In the genomic region with DNA sequence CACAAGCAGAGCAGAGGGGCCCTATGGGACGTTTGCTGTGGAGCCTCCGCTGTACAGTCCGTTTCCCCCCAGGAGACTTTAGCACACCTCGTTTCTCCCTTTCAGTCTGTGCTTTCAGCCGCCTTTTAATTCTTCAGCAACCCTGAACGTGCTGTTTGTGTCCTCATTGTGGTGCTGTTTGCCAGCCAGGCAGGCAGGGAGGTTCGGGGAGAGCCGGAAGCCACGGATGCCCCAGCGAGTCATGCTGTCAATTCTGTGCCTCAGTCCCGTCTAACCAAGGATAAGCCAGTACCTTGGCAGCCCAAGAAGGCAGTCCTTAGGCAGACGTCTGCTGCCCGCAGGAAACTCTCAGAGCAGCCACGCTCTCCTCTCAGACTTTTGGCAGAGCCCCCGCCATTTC, we compare ENCODE assay signal across 10 cellular contexts.
DNase-seq lines count a peak whose midpoint lies in the region; TF ChIP-seq lines count a peak whose summit lies in the region.
"Had no signal": no experiment of that assay in that cellular context is flagged by ENCODE, and none has a peak within 500 bp of the region (broad histone marks: within the 10 kb centered on the region; RNA-seq: fewer than 3 reads in every experiment).

No MANE protein-coding gene starts in this region.

- H3K36me3 ChIP-seq in BLaER1 treated with 17β-estradiol and CSF1 and Interleukin-3, amounts not matched to agents 10 nM and 100 nM = no peaks in the 10 kb centered on the region
- no peaks in the 10 kb centered on the region for H3K36me3 ChIP-seq in neuronal stem cell (replicated peaks in 1 of 2; ENCODE audit: control insufficient read depth in 2 of 2, insufficient read depth in 2 of 2, low read length in 2 of 2)

- H2BK5ac ChIP-seq in neuronal stem cell (ENCODE audit: low read length) = no peak overlapping the region

- H4K20me1 ChIP-seq in BLaER1 treated with 17β-estradiol and CSF1 and Interleukin-3, amounts not matched to agents 10 nM and 100 nM = no peaks in the 10 kb centered on the region

- H3K23ac ChIP-seq in neuronal stem cell (ENCODE audit: low read depth, low read length, poor library complexity) = no peak overlapping the region

- no peak overlapping the region for H3K18ac ChIP-seq in neuronal stem cell (ENCODE audit: low read length)

- H3K4me3 ChIP-seq in BLaER1 treated with 17β-estradiol and CSF1 and Interleukin-3, amounts not matched to agents 10 nM and 100 nM = no peak overlapping the region
- H3K4me3 ChIP-seq in epithelial cell of esophagus (ENCODE audit: low read length) = no peak overlapping the region
- no peak overlapping the region for H3K4me3 ChIP-seq in neuronal stem cell (ENCODE audit: low read length in 2 of 2)

- peaks cover 0 to 12% (median 0%) of the 10 kb centered on the region in 11 experiments; a peak in 4 of 22 replicates for H3K27me3 ChIP-seq in BLaER1 treated with 17β-estradiol and CSF1 and Interleukin-3, amounts not matched to agents 10 nM and 100 nM
- H3K27me3 ChIP-seq in neuronal stem cell (ENCODE audit: control insufficient read depth in 3 of 3, insufficient read depth in 3 of 3, low read depth in 1 of 3, low read length in 3 of 3) = peaks cover 0 to 6% (median 0%) of the 10 kb centered on the region in 3 experiments

- no peak overlapping the region for H2BK120ac ChIP-seq in neuronal stem cell (ENCODE audit: low read depth, low read length)

- H2BK15ac ChIP-seq in neuronal stem cell (ENCODE audit: low read length) = no peak overlapping the region

- H2AFZ ChIP-seq in neuronal stem cell (ENCODE audit: low read length) = peak overlapping the region; percentile 64

- H2AK5ac ChIP-seq in neuronal stem cell (ENCODE audit: low read depth, low read length) = no peak overlapping the region

- H3K9me3 ChIP-seq in BLaER1 treated with 17β-estradiol and CSF1 and Interleukin-3, amounts not matched to agents 10 nM and 100 nM (replicated peaks in 1 of 11) = peaks cover 0 to 14% (median 12%) of the 10 kb centered on the region in 11 experiments; a peak in 19 of 22 replicates
- no peaks in the 10 kb centered on the region for H3K9me3 ChIP-seq in neuronal stem cell (replicated peaks in 1 of 2; ENCODE audit: control insufficient read depth in 2 of 2, insufficient read depth in 1 of 2, low read depth in 1 of 2, low read length in 2 of 2)

- H2BK12ac ChIP-seq in neuronal stem cell (ENCODE audit: low read length) = no peak overlapping the region

- no peak overlapping the region for H3K14ac ChIP-seq in neuronal stem cell (ENCODE audit: low read length)

- H3K4ac ChIP-seq in neuronal stem cell (ENCODE audit: low read length) = no peak overlapping the region

- WGBS in neuronal stem cell (ENCODE audit: extremely low coverage in 2 of 2, insufficient read length in 2 of 2, insufficient replicate concordance in 1 of 2), 2 donors = no CpG with 5 or more reads among the region's 15 CpGs

- no peak overlapping the region for H3K27ac ChIP-seq in BLaER1 treated with 17β-estradiol and CSF1 and Interleukin-3, amounts not matched to agents 10 nM and 100 nM
- H3K27ac ChIP-seq in neuronal stem cell (replicated peaks; ENCODE audit: low read length) = no peak overlapping the region

- DNase-seq in NCI-H2107 treated with DMSO at 0.1 percent for 48 hours (lab: John Stamatoyannopoulos, UW; ENCODE audit: unreplicated experiment) (peak; percentile 19), epithelial cell of esophagus (ENCODE audit: low read depth) (peak; percentile 41), neuronal stem cell (ENCODE audit: low spot score) (no peak), mucosa of gallbladder (ENCODE audit: low spot score) (no peak), GM19238 (ENCODE audit: insufficient read length, low spot score) (no peak), KBM-7 (no peak)
- DNase-seq in stimulated activated naive CD4-positive, alpha-beta T cell (lab: John Stamatoyannopoulos, UW) = no peak
- DNase-seq: CD4-positive, CD25-positive, alpha-beta regulatory T cell; NCI-H2171 had no signal

- no peak overlapping the region for H4K8ac ChIP-seq in neuronal stem cell (ENCODE audit: low read depth, low read length)

- in situ Hi-C loops in KBM-7 (cut with MboI; ENCODE audit: low pct_unique_long_range_greater_than_20kb, low sequenced_read_pairs) = no loop called here

- peak; percentile 32 for TF ChIP-seq CTCF in epithelial cell of esophagus (IDR thresholded peaks at IDR 0.05; ENCODE audit: insufficient read depth, low read depth, low read length, missing control alignments)

- no peaks in the 10 kb centered on the region for H3K79me1 ChIP-seq in neuronal stem cell (ENCODE audit: low read depth, low read length)

- H4K91ac ChIP-seq in neuronal stem cell (ENCODE audit: low read depth, low read length, poor library complexity) = no peak overlapping the region

- H3K4me1 ChIP-seq in BLaER1 treated with 17β-estradiol and CSF1 and Interleukin-3, amounts not matched to agents 10 nM and 100 nM = peaks cover 0 to 11% (median 9%) of the 10 kb centered on the region in 10 experiments; a peak in 10 of 20 replicates
- H3K4me1 ChIP-seq in neuronal stem cell (ENCODE audit: control insufficient read depth in 2 of 2, insufficient read depth in 1 of 2, low read depth in 1 of 2, low read length in 2 of 2) = peaks cover 14 to 15% of the 10 kb centered on the region in 2 donors

- no peak overlapping the region for H3K9ac ChIP-seq in BLaER1 treated with 17β-estradiol and CSF1 and Interleukin-3, amounts not matched to agents 10 nM and 100 nM
- no peak overlapping the region for H3K9ac ChIP-seq in neuronal stem cell (ENCODE audit: low read depth, low read length, poor library complexity)

- peak overlapping the region; percentile 9 to 60 (median 45); a peak in 18 of 22 replicates for H3K4me2 ChIP-seq in BLaER1 treated with 17β-estradiol and CSF1 and Interleukin-3, amounts not matched to agents 10 nM and 100 nM
- no peak overlapping the region for H3K4me2 ChIP-seq in neuronal stem cell (ENCODE audit: insufficient read depth, low read length, poor library complexity, severe bottlenecking)

Comparison
In these comparisons a context has a peak if more than half of its experiments do, and no peak if none do; other contexts are left out.
1. DNase-seq: peak in NCI-H2107 treated with DMSO at 0.1 percent for 48 hours (single experiment) and epithelial cell of esophagus (single experiment); none in neuronal stem cell (single experiment), stimulated activated naive CD4-positive, alpha-beta T cell (0 of 6), mucosa of gallbladder (single experiment), GM19238 (single experiment) and KBM-7 (single experiment).